Comparison of ENCODE assay signal across 19 cellular contexts in genomic region chr20:61933951-61934715, GRCh38.
DNase-seq lines count a peak whose midpoint lies in the region; ATAC-seq and TF ChIP-seq lines count a peak whose summit lies in the region.
"Had no signal": no experiment of that assay in that cellular context is flagged by ENCODE, and none has a peak within 500 bp of the region (broad histone marks: within the 10 kb centered on the region; RNA-seq: fewer than 3 reads in every experiment).

No MANE protein-coding gene starts in this region.

- no peak overlapping the region for H3K27ac Mint-ChIP-seq in glutamatergic neuron (ENCODE audit: unreplicated experiment)
- H3K27ac Mint-ChIP-seq: activated CD4-positive, alpha-beta T cell treated with anti-CD3 and anti-CD28 coated beads, Interleukin-2, amount 10 ng/mL, durations not matched to agents 7 days and 5 days; activated naive CD8-positive, alpha-beta T cell treated with anti-CD3 and anti-CD28 coated beads, Interleukin-2, amount 10 ng/mL, durations not matched to agents 7 days and 5 days; T-helper 17 cell had no signal

- H3K4me3 ChIP-seq in mucosa of descending colon: no peak overlapping the region
- H3K4me3 ChIP-seq in mammary epithelial cell (replicated peaks in 1 of 3; ENCODE audit: insufficient read depth in 1 of 3, low read depth in 2 of 3, low read length in 3 of 3): no peak overlapping the region
- H3K4me3 ChIP-seq: BLaER1 had no signal

- DNase-seq in Right ventricle myocardium superior: peak; percentile 20
- no peak for DNase-seq in left cardiac atrium
- peak; percentile 14 for DNase-seq in glutamatergic neuron
- DNase-seq in mucosa of descending colon: peak in 2 of 3 donors; percentile 14 to 36
- no peak for DNase-seq in dedifferentiated amniotic fluid mesenchymal stem cell (ENCODE audit: extremely low spot score)
- DNase-seq in erythroblast (lab: John Stamatoyannopoulos, UW): no peak
- DNase-seq in Kasumi-1 (lab: John Stamatoyannopoulos, UW): no peak
- no peak for DNase-seq in mammary epithelial cell
- DNase-seq: activated CD4-positive, alpha-beta T cell treated with anti-CD3 and anti-CD28 coated beads, Interleukin-2, amount 10 ng/mL, durations not matched to agents 7 days and 5 days; activated T-cell treated with anti-CD3 and anti-CD28 coated beads, Interleukin-2, amount 50 U/mL, for 48 hours; GF-D8; Karpas-422; MV-4-11; NCI-H69; SK-N-SH had no signal

- H3K79me2 ChIP-seq in mammary epithelial cell (ENCODE audit: insufficient read depth, low read length): no peaks in the 10 kb centered on the region

- TF ChIP-seq POLR2A in erythroblast (IDR thresholded peaks at IDR 0.05; ENCODE audit: low read length): no peak

- H3K4me1 Mint-ChIP-seq in glutamatergic neuron (ENCODE audit: low read depth, unreplicated experiment): peaks cover 7% of the 10 kb centered on the region
- H3K4me1 Mint-ChIP-seq: activated CD4-positive, alpha-beta T cell treated with anti-CD3 and anti-CD28 coated beads, Interleukin-2, amount 10 ng/mL, durations not matched to agents 7 days and 5 days; central memory CD8-positive, alpha-beta T cell had no signal

- H3K9me3 ChIP-seq in mucosa of descending colon: no peaks in the 10 kb centered on the region
- no peaks in the 10 kb centered on the region for H3K9me3 ChIP-seq in mammary epithelial cell (replicated peaks; ENCODE audit: insufficient read depth, low read length)
- H3K9me3 ChIP-seq: BLaER1, SK-N-SH had no signal

- no TSS peak for BruUV-seq in mammary epithelial cell (replicated peaks; lab: Mats Ljungman, UMichigan)

- H4K20me1 ChIP-seq in mammary epithelial cell (ENCODE audit: insufficient read depth, low read length): no peaks in the 10 kb centered on the region
- H4K20me1 ChIP-seq: BLaER1 had no signal

- 96% methylated on average over 27 of the region's 36 CpGs for WGBS in mammary epithelial cell (ENCODE audit: low coverage, missing lambda C conversion rate)

- no peaks in the 10 kb centered on the region for H3K36me3 Mint-ChIP-seq in glutamatergic neuron (ENCODE audit: unreplicated experiment)
- H3K36me3 Mint-ChIP-seq: activated naive CD8-positive, alpha-beta T cell treated with anti-CD3 and anti-CD28 coated beads, Interleukin-2, amount 10 ng/mL, durations not matched to agents 7 days and 5 days had no signal

- no peak overlapping the region for H2AFZ ChIP-seq in mammary epithelial cell (ENCODE audit: low read depth, low read length)

- in situ Hi-C loops in mammary epithelial cell (cut with MboI; ENCODE audit: low sequenced_read_pairs in 2 of 2): no loop called here

- ATAC-seq in Right ventricle myocardium superior (ENCODE audit: poor library complexity) (no peak), left cardiac atrium (no peak), mucosa of descending colon (no peak)
- ATAC-seq: T-helper 17 cell had no signal

- H3K4me2 ChIP-seq in mammary epithelial cell (ENCODE audit: insufficient read depth, low read depth, low read length): no peak overlapping the region
- H3K4me2 ChIP-seq: BLaER1, SK-N-SH had no signal

- H3K36me3 ChIP-seq in mucosa of descending colon (ENCODE audit: low read depth) (no peaks in the 10 kb centered on the region), mammary epithelial cell (ENCODE audit: insufficient read depth, low read length) (no peaks in the 10 kb centered on the region)
- H3K36me3 ChIP-seq: BLaER1 had no signal

- intact Hi-C loops in Right ventricle myocardium superior (cut with DNase I): no loop called here
- intact Hi-C loops in left cardiac atrium (cut with DNase I): no loop called here
- intact Hi-C loops in mucosa of descending colon (cut with DNase I, micrococcal nuclease): no loop called here
- intact Hi-C loops in mammary epithelial cell (cut with micrococcal nuclease): no loop called here

- peaks cover 2% of the 10 kb centered on the region for H3K9me3 Mint-ChIP-seq in glutamatergic neuron (ENCODE audit: unreplicated experiment)
- H3K9me3 Mint-ChIP-seq: activated CD4-positive, alpha-beta T cell treated with anti-CD3 and anti-CD28 coated beads, Interleukin-2, amount 10 ng/mL, durations not matched to agents 7 days and 5 days; activated naive CD8-positive, alpha-beta T cell treated with anti-CD3 and anti-CD28 coated beads, Interleukin-2, amount 10 ng/mL, durations not matched to agents 7 days and 5 days; central memory CD8-positive, alpha-beta T cell had no signal

- peaks cover 5% of the 10 kb centered on the region for H3K27me3 Mint-ChIP-seq in glutamatergic neuron (ENCODE audit: unreplicated experiment)
- H3K27me3 Mint-ChIP-seq: activated CD4-positive, alpha-beta T cell treated with anti-CD3 and anti-CD28 coated beads, Interleukin-2, amount 10 ng/mL, durations not matched to agents 7 days and 5 days; activated naive CD8-positive, alpha-beta T cell treated with anti-CD3 and anti-CD28 coated beads, Interleukin-2, amount 10 ng/mL, durations not matched to agents 7 days and 5 days had no signal

- H3K9ac ChIP-seq in mammary epithelial cell (ENCODE audit: insufficient read depth, low read length): no peak overlapping the region
- H3K9ac ChIP-seq: BLaER1, SK-N-SH had no signal

- H3K27me3 ChIP-seq in mammary epithelial cell (ENCODE audit: insufficient read depth, low read length): no peaks in the 10 kb centered on the region
- H3K27me3 ChIP-seq: BLaER1 had no signal

- H3K4me1 ChIP-seq in mucosa of descending colon (ENCODE audit: low read depth) (no peaks in the 10 kb centered on the region), mammary epithelial cell (ENCODE audit: insufficient read depth, low read length) (no peaks in the 10 kb centered on the region)
- H3K4me1 ChIP-seq: BLaER1 had no signal

- CTCF ChIA-PET in mammary epithelial cell (lab: Charles Lee; ENCODE audit: low non-redundant PET): no interaction called here

- H3K4me3 Mint-ChIP-seq in glutamatergic neuron (ENCODE audit: unreplicated experiment): no peak overlapping the region
- H3K4me3 Mint-ChIP-seq: activated CD4-positive, alpha-beta T cell treated with anti-CD3 and anti-CD28 coated beads, Interleukin-2, amount 10 ng/mL, durations not matched to agents 7 days and 5 days; activated naive CD8-positive, alpha-beta T cell treated with anti-CD3 and anti-CD28 coated beads, Interleukin-2, amount 10 ng/mL, durations not matched to agents 7 days and 5 days; central memory CD8-positive, alpha-beta T cell; T-helper 17 cell had no signal

- dilution Hi-C loops in mammary epithelial cell (cut with HindIII; ENCODE audit: low sequenced_read_pairs): no loop called here

- no peak for TF ChIP-seq CTCF in glutamatergic neuron (IDR thresholded peaks at IDR 0.05; ENCODE audit: partially characterized antibody, unreplicated experiment)
- no peak for TF ChIP-seq CTCF in mucosa of descending colon (IDR thresholded peaks at IDR 0.05)
- no peak for TF ChIP-seq CTCF in mammary epithelial cell (conservative IDR thresholded peaks at IDR 0.05 in 1 of 2, IDR thresholded peaks at IDR 0.05 in 1 of 2; ENCODE audit: extremely low read depth in 1 of 2, insufficient read depth in 1 of 2, low read depth in 1 of 2, low read length in 2 of 2)

- H3K27ac ChIP-seq in mammary epithelial cell (ENCODE audit: insufficient read depth, low read depth, low read length): no peak overlapping the region
- H3K27ac ChIP-seq: BLaER1 had no signal

Comparison
In these comparisons a context has a peak if more than half of its experiments do, and no peak if none do; other contexts are left out.
1. DNase-seq: peak in Right ventricle myocardium superior (single experiment), glutamatergic neuron (single experiment) and mucosa of descending colon (2 of 3); none in left cardiac atrium (single experiment), dedifferentiated amniotic fluid mesenchymal stem cell (single experiment), erythroblast (0 of 2), Kasumi-1 (0 of 2) and mammary epithelial cell (single experiment).